ENCODE assay signal across 8 cellular contexts in the genomic region with DNA sequence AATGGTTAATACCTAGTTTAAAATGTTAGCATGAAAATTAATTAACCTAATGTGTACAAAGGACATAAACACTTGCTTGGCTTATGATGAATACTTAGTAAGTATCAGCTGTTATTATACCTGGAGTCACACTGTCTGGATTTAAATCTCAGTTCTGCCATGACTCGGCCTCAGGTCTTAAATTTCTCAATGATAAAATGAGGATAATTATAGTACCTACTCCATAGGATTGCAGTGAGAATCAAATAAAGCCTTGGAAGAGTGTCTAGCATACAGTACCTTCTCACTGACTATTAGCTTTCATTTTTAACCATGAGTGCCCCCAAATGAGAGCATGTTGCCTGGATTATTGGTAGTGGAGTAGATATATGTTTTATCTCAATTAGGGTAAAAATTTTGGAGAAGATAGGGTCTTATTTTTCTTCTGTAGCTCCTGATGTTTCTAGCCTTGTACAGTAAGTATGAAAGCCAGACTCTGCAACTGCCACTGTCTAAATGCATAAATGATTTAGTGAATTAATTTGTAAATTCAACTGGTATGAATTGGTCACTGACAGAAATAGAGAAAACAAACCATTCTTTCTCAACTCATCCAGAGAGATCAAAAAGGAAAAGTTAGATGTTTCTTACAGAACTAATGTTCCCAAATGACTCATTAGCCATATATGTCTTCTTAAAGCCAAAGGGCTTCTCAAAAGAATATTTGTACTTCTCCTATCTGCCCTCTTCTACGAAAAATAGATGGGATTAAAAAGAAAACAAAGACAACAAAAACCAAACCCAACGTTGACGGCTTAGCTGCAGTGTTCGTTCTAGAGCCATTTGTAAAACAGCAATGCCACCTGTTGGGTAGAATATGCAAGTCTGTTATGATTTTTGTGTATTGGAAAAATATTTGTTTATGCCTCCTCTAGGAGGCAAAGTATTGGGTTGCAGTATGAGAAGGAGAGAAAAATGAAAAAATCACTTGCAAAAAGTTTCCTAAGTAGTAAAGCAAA. TPM values are rescaled to one million over a fixed set of nuclear protein-coding genes. Genes with fewer than 3 reads are reported as not detected.
DNase-seq lines count a peak whose midpoint lies in the region; ATAC-seq and TF ChIP-seq lines count a peak whose summit lies in the region.

No MANE protein-coding gene starts in this region.

- peaks cover 0 to 9% (median 4%) of the 10 kb centered on the region in 5 experiments for H3K9me3 Mint-ChIP-seq in brain

- H3K4me3 ChIP-seq in GM06990 (replicated peaks; ENCODE audit: low read depth, low read length) (no peak overlapping the region), lung (no peak overlapping the region)

- H3K9me3 ChIP-seq in lung (ENCODE audit: control insufficient read depth in 2 of 2, insufficient read depth in 1 of 2, low read length in 1 of 2) = no peaks in the 10 kb centered on the region

- WGBS in lung, 2 donors = 23 to 34% methylated on average over 5 of the region's 5 CpGs

- H3K36me3 ChIP-seq in GM06990 (ENCODE audit: control insufficient read depth, insufficient read depth, low read length) (no peaks in the 10 kb centered on the region), lung (ENCODE audit: control insufficient read depth in 2 of 2, insufficient read depth in 2 of 2, low read length in 2 of 2) (no peaks in the 10 kb centered on the region)

- ATAC-seq in lung (ENCODE audit: insufficient read depth, low FRiP score) = no peak
- no peak for ATAC-seq in HG03196 (IDR thresholded peaks at IDR 0.05; ENCODE audit: unreplicated experiment)

- H3K4me3 Mint-ChIP-seq in brain = peak overlapping the region in 1 of 5 experiments; percentile 70

- H3K27ac ChIP-seq in lung (ENCODE audit: low read depth in 1 of 2, low read length in 1 of 2) = no peak overlapping the region

- no peak for DNase-seq in GM06990 (ENCODE audit: extremely low read depth, insufficient read length)
- no peak for DNase-seq in lung (ENCODE audit: low spot score)
- no peak for DNase-seq in GM19240 (ENCODE audit: insufficient read length, low spot score)
- no peak for DNase-seq in islet precursor cell
- DNase-seq in activated CD4-positive, alpha-beta T cell treated with anti-CD3 and anti-CD28 coated beads for 48 hours = no peak

- no peak overlapping the region for H3K27ac Mint-ChIP-seq in brain

- peaks cover 9% of the 10 kb centered on the region for H3K4me1 Mint-ChIP-seq in brain

- H3K4me1 ChIP-seq in lung (ENCODE audit: control insufficient read depth in 2 of 2, insufficient read depth in 2 of 2, low read length in 2 of 2) = peaks cover 0 to 2% of the 10 kb centered on the region in 2 donors

- H3K27me3 ChIP-seq in GM06990 (replicated peaks; ENCODE audit: control insufficient read depth, insufficient read depth, low read length) (no peaks in the 10 kb centered on the region), lung (ENCODE audit: control insufficient read depth, insufficient read depth) (no peaks in the 10 kb centered on the region)

- H3K27me3 Mint-ChIP-seq in brain = peaks cover 5% of the 10 kb centered on the region

- no peaks in the 10 kb centered on the region for H3K36me3 Mint-ChIP-seq in brain

- TF ChIP-seq CTCF in GM06990 (IDR thresholded peaks at IDR 0.05; ENCODE audit: insufficient read depth, low read length, poor library complexity, severe bottlenecking) (peak; percentile 50), LNCAP (IDR thresholded peaks at IDR 0.05) (peak; percentile 77), brain (conservative IDR thresholded peaks at IDR 0.05) (peak; percentile 72 to 76), lung (IDR thresholded peaks at IDR 0.05; ENCODE audit: control extremely low read depth, extremely low read depth) (peak; percentile 34)

RNA-seq across cellular contexts. Expression of a gene that starts 53.8 kb away (rescaled TPM):
- polyA plus RNA-seq in brain (ENCODE audit: insufficient read depth, low read depth, low replicate concordance) (not detected), lung (under 1 TPM; 0.49 to 0.71 TPM)
- total RNA-seq in lung = 10 to 100 TPM in 1 of 2 donors, 1 to 10 TPM in 1; 3.5 to 11.6 TPM
